Comparison of ENCODE assay signal across 8 cellular contexts in the genomic region with DNA sequence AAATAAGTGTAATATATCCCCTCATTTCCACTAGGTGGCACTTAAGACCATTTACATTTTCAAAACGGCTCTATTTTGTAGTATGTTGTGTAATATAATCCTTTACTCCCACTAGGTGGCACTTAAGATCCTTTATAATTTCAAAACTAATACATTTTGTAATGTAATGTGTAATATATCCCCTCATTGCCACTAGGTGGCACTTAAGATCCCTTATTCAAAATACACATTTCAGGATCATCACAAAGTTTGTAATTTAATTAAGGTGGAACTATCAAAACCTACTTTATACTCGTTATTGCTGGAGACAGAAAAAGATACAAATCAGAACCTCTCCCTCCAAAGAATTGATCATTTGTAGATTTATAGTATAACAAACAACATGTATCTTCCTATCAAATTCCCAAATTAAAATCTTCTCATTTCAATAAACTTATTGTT.
DNase-seq lines count a peak whose midpoint lies in the region; ATAC-seq and TF ChIP-seq lines count a peak whose summit lies in the region.

No MANE protein-coding gene starts in this region.

- H4K8ac ChIP-seq in H9 (replicated peaks; ENCODE audit: insufficient read length, low read depth, low read length), result no peak overlapping the region

- BruUV-seq in OCI-LY7 (replicated peaks; lab: Mats Ljungman, UMichigan), result no TSS peak

- ATAC-seq in activated T-cell treated with anti-CD3 and anti-CD28 coated beads, Interleukin-2, amount 50 U/mL, for 4 hours, result peak; percentile 93 to 97
- ATAC-seq in lower lobe of right lung (peak; percentile 89 to 93), aorta (ENCODE audit: low FRiP score) (peak; percentile 80)

- no CpG with 5 or more reads among the region's 2 CpGs for WGBS in H9 (ENCODE audit: extremely low coverage, insufficient read length, low lambda C conversion rate)
- 0 to 3% methylated on average over 2 of the region's 2 CpGs for WGBS in aorta, 2 donors

- no peak overlapping the region for H3K18ac ChIP-seq in H9 (ENCODE audit: insufficient read length, low read depth, low read length)

- H2BK15ac ChIP-seq in H9 (ENCODE audit: low read depth, low read length), result no peak overlapping the region

- no peak overlapping the region for H3K4me3 ChIP-seq in LNCaP clone FGC (ENCODE audit: low read depth, low read length)
- H3K4me3 ChIP-seq in OCI-LY7 (ENCODE audit: low read depth, low read length, poor library complexity, severe bottlenecking), result no peak overlapping the region
- no peak overlapping the region for H3K4me3 ChIP-seq in colonic mucosa
- H3K4me3 ChIP-seq in lower lobe of right lung, result no peak overlapping the region
- no peak overlapping the region for H3K4me3 ChIP-seq in aorta (ENCODE audit: low read length in 2 of 2)

- H3K27me3 ChIP-seq in H9 (ENCODE audit: insufficient read depth, low read length) (peaks cover 2% of the 10 kb centered on the region; the same call in 1 of the 2 replicates), colonic mucosa (no peaks in the 10 kb centered on the region), lower lobe of right lung (ENCODE audit: low read depth) (no peaks in the 10 kb centered on the region), aorta (ENCODE audit: control insufficient read depth in 1 of 2, insufficient read depth in 2 of 2, low read length in 1 of 2) (no peaks in the 10 kb centered on the region)

- TF ChIP-seq CTCF in H9 (conservative IDR thresholded peaks at IDR 0.05) (peak; percentile 83), LNCaP clone FGC (IDR thresholded peaks at IDR 0.05; ENCODE audit: control insufficient read depth, extremely low read depth, insufficient read depth) (peak; percentile 52), OCI-LY7 (conservative IDR thresholded peaks at IDR 0.05; ENCODE audit: low read length) (peak; percentile 97), colonic mucosa (IDR thresholded peaks at IDR 0.05) (peak; percentile 90), lower lobe of right lung (IDR thresholded peaks at IDR 0.05) (peak; percentile 66)

- no peaks in the 10 kb centered on the region for H3K36me3 ChIP-seq in OCI-LY7 (ENCODE audit: insufficient read depth, low read length)
- H3K36me3 ChIP-seq in colonic mucosa, result no peaks in the 10 kb centered on the region
- H3K36me3 ChIP-seq in lower lobe of right lung, result no peaks in the 10 kb centered on the region
- no peaks in the 10 kb centered on the region for H3K36me3 ChIP-seq in aorta (ENCODE audit: control insufficient read depth in 1 of 2, insufficient read depth in 2 of 2, low read length in 1 of 2)

- H3K27me3 Mint-ChIP-seq in activated T-cell treated with anti-CD3 and anti-CD28 coated beads, Interleukin-2, amount 50 U/mL, for 4 hours (ENCODE audit: low read depth), result peaks cover 2% of the 10 kb centered on the region
- H3K27me3 Mint-ChIP-seq in H9 (ENCODE audit: low read depth), result peaks cover 17% of the 10 kb centered on the region

- H3K4ac ChIP-seq in H9 (ENCODE audit: low read depth, low read length), result no peak overlapping the region

- no peak overlapping the region for H3K23ac ChIP-seq in H9 (ENCODE audit: insufficient read length, low read depth, low read length)

- no peak overlapping the region for H3K14ac ChIP-seq in H9 (ENCODE audit: insufficient read depth, low read length)

- no peak overlapping the region for H2AFZ ChIP-seq in H9 (ENCODE audit: low read length)
- peak overlapping the region; percentile 76; the same call in 1 of the 2 replicates for H2AFZ ChIP-seq in OCI-LY7 (ENCODE audit: low read length)

- no peak overlapping the region for H3K4me3 Mint-ChIP-seq in activated T-cell treated with anti-CD3 and anti-CD28 coated beads, Interleukin-2, amount 50 U/mL, for 4 hours
- no peak overlapping the region for H3K4me3 Mint-ChIP-seq in H9

- no peak overlapping the region for H2AK5ac ChIP-seq in H9 (ENCODE audit: insufficient read length, low read length)

- H4K91ac ChIP-seq in H9 (ENCODE audit: insufficient read length, low read depth, low read length), result no peak overlapping the region

- no peaks in the 10 kb centered on the region for H3K4me1 Mint-ChIP-seq in activated T-cell treated with anti-CD3 and anti-CD28 coated beads, Interleukin-2, amount 50 U/mL, for 4 hours (ENCODE audit: low read depth)
- H3K4me1 Mint-ChIP-seq in H9, result peaks cover 0 to 3% of the 10 kb centered on the region in 2 experiments; a peak in 1 of 4 replicates

- no peaks in the 10 kb centered on the region for H3K36me3 Mint-ChIP-seq in activated T-cell treated with anti-CD3 and anti-CD28 coated beads, Interleukin-2, amount 50 U/mL, for 4 hours (ENCODE audit: insufficient read depth)
- no peaks in the 10 kb centered on the region for H3K36me3 Mint-ChIP-seq in H9 (ENCODE audit: insufficient read depth in 1 of 3, low read depth in 3 of 3)

- no peak overlapping the region for H2BK20ac ChIP-seq in H9 (ENCODE audit: low read depth, low read length, poor library complexity, severe bottlenecking)

- no peaks in the 10 kb centered on the region for H3K9me3 Mint-ChIP-seq in activated T-cell treated with anti-CD3 and anti-CD28 coated beads, Interleukin-2, amount 50 U/mL, for 4 hours
- H3K9me3 Mint-ChIP-seq in H9, result peaks cover 37 to 46% of the 10 kb centered on the region in 2 experiments

- no peaks in the 10 kb centered on the region for H3K23me2 ChIP-seq in H9 (ENCODE audit: insufficient read length, low read depth, low read length, poor library complexity, severe bottlenecking)

- DNase-seq in activated T-cell treated with anti-CD3 and anti-CD28 coated beads, Interleukin-2, amount 50 U/mL, for 4 hours, result no peak
- DNase-seq in activated T-cell treated with anti-CD3 and anti-CD28 coated beads, Interleukin-2, amount 50 U/mL, for 1 hour, result no peak
- no peak for DNase-seq in H9
- peak; percentile 64 for DNase-seq in LNCaP clone FGC (ENCODE audit: low read depth)
- peak; percentile 84 for DNase-seq in OCI-LY7 (ENCODE audit: low spot score)
- no peak for DNase-seq in colonic mucosa
- DNase-seq in lower lobe of right lung, result no peak
- DNase-seq in aorta, result no peak

- H4K20me1 ChIP-seq in H9 (ENCODE audit: control insufficient read depth, insufficient read depth, insufficient read length), result no peaks in the 10 kb centered on the region
- no peaks in the 10 kb centered on the region for H4K20me1 ChIP-seq in OCI-LY7 (ENCODE audit: insufficient read depth, low read length)

- H3K9me2 ChIP-seq in OCI-LY7 (ENCODE audit: insufficient read depth, low read length), result no peaks in the 10 kb centered on the region

- POLR2A ChIA-PET in OCI-LY7 (lab: Charles Lee), result no interaction called here

- H3K9me3 ChIP-seq in H9 (ENCODE audit: control insufficient read depth, low read depth, low read length), result no peaks in the 10 kb centered on the region
- H3K9me3 ChIP-seq in OCI-LY7 (ENCODE audit: low read length), result no peaks in the 10 kb centered on the region
- no peaks in the 10 kb centered on the region for H3K9me3 ChIP-seq in colonic mucosa
- H3K9me3 ChIP-seq in lower lobe of right lung, result no peaks in the 10 kb centered on the region
- H3K9me3 ChIP-seq in aorta (ENCODE audit: control insufficient read depth, low read length), result no peaks in the 10 kb centered on the region

- no peak overlapping the region for H3K4me2 ChIP-seq in H9 (ENCODE audit: insufficient read depth, insufficient read length, low read length)
- no peak overlapping the region for H3K4me2 ChIP-seq in OCI-LY7 (ENCODE audit: low read length)

- H4K5ac ChIP-seq in H9 (ENCODE audit: insufficient read length, low read depth, low read length), result no peak overlapping the region

- intact Hi-C loops in OCI-LY7 (cut with micrococcal nuclease; ENCODE audit: unreplicated experiment), result loop anchor here (1.0 to 10.0 kb wide), 5 partner anchors 192 to 389 kb away; no protein-coding TSS in a partner anchor
- intact Hi-C loops in colonic mucosa (cut with DNase I), result loop anchor here (5.0 kb wide), 1 partner anchor 234 kb away; no protein-coding TSS in a partner anchor
- intact Hi-C loops in lower lobe of right lung (cut with DNase I), result no loop called here
- intact Hi-C loops in aorta (cut with DNase I), result loop anchor here (2.0 to 5.0 kb wide), 3 partner anchors 192 to 239 kb away; no protein-coding TSS in a partner anchor

- no peak overlapping the region for H3K27ac ChIP-seq in H9 (ENCODE audit: insufficient read length, low read depth, low read length)
- no peak overlapping the region for H3K27ac ChIP-seq in OCI-LY7 (ENCODE audit: low read depth, low read length, poor library complexity, severe bottlenecking)
- no peak overlapping the region for H3K27ac ChIP-seq in colonic mucosa
- no peak overlapping the region for H3K27ac ChIP-seq in lower lobe of right lung
- H3K27ac ChIP-seq in aorta (ENCODE audit: low read depth in 1 of 2, low read length in 2 of 2), result no peak overlapping the region

- H3K9ac ChIP-seq in H9 (ENCODE audit: extremely low read depth, insufficient read length, low read length) (no peak overlapping the region), colonic mucosa (ENCODE audit: low read depth in 2 of 2, low read length in 2 of 2) (no peak overlapping the region)

- CTCF ChIA-PET in OCI-LY7 (lab: Charles Lee; ENCODE audit: unreplicated experiment), result no interaction called here

- no peak overlapping the region for H2BK120ac ChIP-seq in H9 (ENCODE audit: low read depth, low read length, poor library complexity, severe bottlenecking)

- H3K27ac Mint-ChIP-seq in H9, result no peak overlapping the region

- no peaks in the 10 kb centered on the region for H3K79me2 ChIP-seq in H9 (ENCODE audit: insufficient read depth, low read length)
- H3K79me2 ChIP-seq in OCI-LY7 (ENCODE audit: insufficient read depth, low read depth, low read length), result no peaks in the 10 kb centered on the region

- no peaks in the 10 kb centered on the region for H3K4me1 ChIP-seq in H9 (ENCODE audit: insufficient read depth, low read length)
- peaks cover 15% of the 10 kb centered on the region for H3K4me1 ChIP-seq in OCI-LY7 (ENCODE audit: insufficient read depth, low read length, poor library complexity, severe bottlenecking)
- H3K4me1 ChIP-seq in colonic mucosa, result no peaks in the 10 kb centered on the region
- no peaks in the 10 kb centered on the region for H3K4me1 ChIP-seq in lower lobe of right lung
- peaks cover 1 to 3% of the 10 kb centered on the region in 2 donors for H3K4me1 ChIP-seq in aorta (ENCODE audit: control insufficient read depth in 1 of 2, insufficient read depth in 2 of 2, low read length in 2 of 2)

- no peak overlapping the region for H3T11ph ChIP-seq in H9 (ENCODE audit: low read length)

- no peak overlapping the region for H2BK12ac ChIP-seq in H9 (ENCODE audit: insufficient read length, low read depth, low read length)

- H2BK5ac ChIP-seq in H9 (ENCODE audit: insufficient read length, low read length), result no peak overlapping the region

- H3K79me1 ChIP-seq in H9 (ENCODE audit: insufficient read depth, low read depth, low read length, poor library complexity, severe bottlenecking), result no peaks in the 10 kb centered on the region

- no peak overlapping the region for H3K56ac ChIP-seq in H9 (ENCODE audit: insufficient read length, low read depth, low read length)

Comparison
In these comparisons a context has a peak if more than half of its experiments do, and no peak if none do; other contexts are left out.
1. DNase-seq: peak in LNCaP clone FGC (single experiment) and OCI-LY7 (single experiment); none in activated T-cell treated with anti-CD3 and anti-CD28 coated beads, Interleukin-2, amount 50 U/mL, for 4 hours (single experiment), activated T-cell treated with anti-CD3 and anti-CD28 coated beads, Interleukin-2, amount 50 U/mL, for 1 hour (single experiment), H9 (single experiment), colonic mucosa (single experiment), lower lobe of right lung (single experiment) and aorta (0 of 2).
2. Peak in every context shown above with its lines, with median percentiles within 50 percentile points of each other: ATAC-seq and CTCF ChIP-seq.